ENCODE assay signal across 27 cellular contexts in genomic region chr3:171679011-171679492, GRCh38.
A peak's percentile ranks its signal among the peaks of the same experiment; 100 is the strongest.
DNase-seq lines count a peak whose midpoint lies in the region; ATAC-seq and TF ChIP-seq lines count a peak whose summit lies in the region.
"Had no signal": no experiment of that assay in that cellular context is flagged by ENCODE, and none has a peak within 500 bp of the region (broad histone marks: within the 10 kb centered on the region; RNA-seq: fewer than 3 reads in every experiment).

No MANE protein-coding gene starts in this region.

- TF ChIP-seq EP300 in transverse colon (IDR thresholded peaks at IDR 0.05; ENCODE audit: low read depth): no peak

- H3K27ac ChIP-seq in transverse colon: peak overlapping the region; percentile 68 to 80 (median 70)
- H3K27ac ChIP-seq: HL-60, psoas muscle, skin epidermis, testis had no signal

- H3K9me3 Mint-ChIP-seq in activated naive CD4-positive, alpha-beta T cell treated with anti-CD3 and anti-CD28 coated beads for 36 hours: no peaks in the 10 kb centered on the region
- H3K9me3 Mint-ChIP-seq: activated naive CD4-positive, alpha-beta T cell treated with anti-CD3 and anti-CD28 coated beads, Interleukin-2, amount 50 U/mL, for 24 hours; IgD-negative memory B cell; T-cell had no signal

- H3K36me3 Mint-ChIP-seq in activated naive CD4-positive, alpha-beta T cell treated with anti-CD3 and anti-CD28 coated beads for 36 hours (ENCODE audit: low read depth): no peaks in the 10 kb centered on the region
- H3K36me3 Mint-ChIP-seq: activated naive CD4-positive, alpha-beta T cell treated with anti-CD3 and anti-CD28 coated beads, Interleukin-2, amount 50 U/mL, for 24 hours; stimulated activated memory B cell treated with anti-CD40 and anti-IgM and Interleukin-4, amounts not matched to agents 10 μg/mL and 1 μg/mL and 100 μg/mL, for 72 hours; T-cell had no signal

- no peak for TF ChIP-seq POLR2A in transverse colon (IDR thresholded peaks at IDR 0.05)

- H3K27me3 ChIP-seq in transverse colon: no peaks in the 10 kb centered on the region
- no peaks in the 10 kb centered on the region for H3K27me3 ChIP-seq in H7 (ENCODE audit: control insufficient read depth, insufficient read depth, low read length)
- H3K27me3 ChIP-seq: testis had no signal

- no peaks in the 10 kb centered on the region for H3K36me3 ChIP-seq in transverse colon
- H3K36me3 ChIP-seq in H7 (replicated peaks; ENCODE audit: control insufficient read depth, insufficient read depth, low read length): no peaks in the 10 kb centered on the region

- WGBS in transverse colon (ENCODE audit: low coverage in 1 of 2), 2 donors: 48 to 49% methylated on average over 3 of the region's 3 CpGs

- H3K27ac Mint-ChIP-seq in activated naive CD4-positive, alpha-beta T cell treated with anti-CD3 and anti-CD28 coated beads for 36 hours: no peak overlapping the region
- H3K27ac Mint-ChIP-seq: activated naive CD4-positive, alpha-beta T cell treated with anti-CD3 and anti-CD28 coated beads, Interleukin-2, amount 50 U/mL, for 24 hours; IgD-negative memory B cell; stimulated activated memory B cell treated with anti-CD40 and anti-IgM and Interleukin-4, amounts not matched to agents 10 μg/mL and 1 μg/mL and 100 μg/mL, for 72 hours; T-cell had no signal

- no peak overlapping the region for H3K4me3 Mint-ChIP-seq in activated naive CD4-positive, alpha-beta T cell treated with anti-CD3 and anti-CD28 coated beads for 36 hours
- H3K4me3 Mint-ChIP-seq: activated naive CD4-positive, alpha-beta T cell treated with anti-CD3 and anti-CD28 coated beads, Interleukin-2, amount 50 U/mL, for 24 hours; IgD-negative memory B cell; stimulated activated memory B cell treated with anti-CD40 and anti-IgM and Interleukin-4, amounts not matched to agents 10 μg/mL and 1 μg/mL and 100 μg/mL, for 72 hours; T-cell had no signal

- peak; percentile 51 for DNase-seq in HuH-7 (ENCODE audit: low spot score)
- peak; percentile 42 for DNase-seq in NCI-H748 treated with DMSO at 0.1 percent for 48 hours (lab: John Stamatoyannopoulos, UW)
- DNase-seq in left colon: peak; percentile 30 to 64
- DNase-seq in transverse colon: peak; percentile 45
- no peak for DNase-seq in A172 (ENCODE audit: low spot score)
- DNase-seq in activated naive CD4-positive, alpha-beta T cell treated with anti-CD3 and anti-CD28 coated beads for 36 hours: no peak
- no peak for DNase-seq in H7
- DNase-seq: activated CD4-positive, alpha-beta T cell treated with anti-CD3 and anti-CD28 coated beads for 4 hours; activated T-cell treated with anti-CD3 and anti-CD28 coated beads, Interleukin-2, amount 50 U/mL, for 48 hours; aorta; central memory CD4-positive, alpha-beta T cell; effector CD4-positive, alpha-beta T cell; EL; erythroblast; foreskin fibroblast; NCI-H1694; NCI-H2171 treated with DMSO at 0.1 percent for 48 hours; NCI-H82; psoas muscle; Right ventricle myocardium superior; T-cell; testis had no signal

- no peak for TF ChIP-seq CTCF in transverse colon (IDR thresholded peaks at IDR 0.05)

- in situ Hi-C loops in transverse colon (cut with MboI; ENCODE audit: low pct_ligation_motif_present in 1 of 4, low pct_unique_long_range_greater_than_20kb in 1 of 4, low sequenced_read_pairs in 3 of 4): no loop called here

- peak; percentile 62 for ATAC-seq in left colon
- ATAC-seq: psoas muscle, T-cell had no signal

- intact Hi-C loops in left colon (cut with DNase I, micrococcal nuclease) (no loop called here), transverse colon (cut with DNase I; ENCODE audit: low total_unique reads) (no loop called here)
- intact Hi-C loops in activated naive CD4-positive, alpha-beta T cell treated with anti-CD3 and anti-CD28 coated beads for 36 hours (cut with micrococcal nuclease): no loop called here

- H3K9me3 ChIP-seq in transverse colon: no peaks in the 10 kb centered on the region
- H3K9me3 ChIP-seq: psoas muscle, testis had no signal

- H3K4me3 ChIP-seq in transverse colon (no peak overlapping the region), H7 (ENCODE audit: insufficient read depth, low read depth, low read length) (no peak overlapping the region)
- H3K4me3 ChIP-seq: psoas muscle, skin epidermis, testis had no signal

- peaks cover 8% of the 10 kb centered on the region for H3K27me3 Mint-ChIP-seq in activated naive CD4-positive, alpha-beta T cell treated with anti-CD3 and anti-CD28 coated beads for 36 hours (ENCODE audit: low read depth)
- H3K27me3 Mint-ChIP-seq: stimulated activated memory B cell treated with anti-CD40 and anti-IgM and Interleukin-4, amounts not matched to agents 10 μg/mL and 1 μg/mL and 100 μg/mL, for 72 hours had no signal

- H3K4me1 Mint-ChIP-seq in activated naive CD4-positive, alpha-beta T cell treated with anti-CD3 and anti-CD28 coated beads for 36 hours (ENCODE audit: low read depth): no peaks in the 10 kb centered on the region
- H3K4me1 Mint-ChIP-seq: activated naive CD4-positive, alpha-beta T cell treated with anti-CD3 and anti-CD28 coated beads, Interleukin-2, amount 50 U/mL, for 24 hours; stimulated activated memory B cell treated with anti-CD40 and anti-IgM and Interleukin-4, amounts not matched to agents 10 μg/mL and 1 μg/mL and 100 μg/mL, for 72 hours; T-cell had no signal

- H3K4me1 ChIP-seq in transverse colon: peaks cover 3 to 47% (median 28%) of the 10 kb centered on the region in 4 donors
- H3K4me1 ChIP-seq: testis had no signal

- CTCF ChIA-PET in activated naive CD4-positive, alpha-beta T cell treated with anti-CD3 and anti-CD28 coated beads for 36 hours (lab: Charles Lee): no interaction called here

Comparison
In these comparisons a context has a peak if more than half of its experiments do, and no peak if none do; other contexts are left out.
1. DNase-seq: peak in HuH-7 (single experiment), NCI-H748 treated with DMSO at 0.1 percent for 48 hours (single experiment), left colon (2 of 2) and transverse colon (single experiment); none in A172 (single experiment), activated naive CD4-positive, alpha-beta T cell treated with anti-CD3 and anti-CD28 coated beads for 36 hours (single experiment) and H7 (single experiment).